8 cellular contexts compared by ENCODE assay signal in the genomic region with DNA sequence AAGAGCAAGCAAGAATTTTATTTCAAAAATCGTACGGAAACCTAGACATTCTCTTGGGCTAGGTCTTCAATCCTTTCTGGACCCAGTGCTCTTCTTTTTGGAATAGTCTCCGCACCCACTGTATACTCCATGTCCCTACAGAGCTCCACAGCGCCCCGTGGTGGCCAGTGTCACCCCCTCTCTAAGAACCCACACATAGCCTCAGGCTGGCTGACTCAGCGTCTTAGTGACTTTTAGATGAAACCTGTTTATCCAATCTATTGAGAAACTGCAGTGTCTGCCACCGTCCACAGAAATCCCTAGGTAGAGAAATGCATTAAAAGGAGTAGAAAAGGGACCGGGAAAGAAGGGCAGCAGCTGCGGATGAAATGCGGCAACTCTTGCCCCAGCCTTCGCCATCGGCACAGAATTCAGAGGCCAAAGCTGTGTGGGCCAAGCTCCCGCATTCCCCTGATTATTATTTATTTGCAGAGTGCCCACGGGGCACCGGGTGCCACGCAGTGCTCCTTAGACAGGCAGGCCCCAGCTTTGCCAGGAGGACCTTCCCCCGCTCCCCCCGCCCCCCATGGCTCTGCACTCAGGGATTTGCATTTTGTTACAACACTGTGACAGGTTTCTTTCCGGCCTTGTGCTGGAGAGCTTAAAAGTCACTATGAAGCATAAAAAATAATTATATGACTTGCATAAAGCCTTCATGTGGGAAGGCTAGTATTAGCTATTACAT.
DNase-seq lines count a peak whose midpoint lies in the region; ATAC-seq and TF ChIP-seq lines count a peak whose summit lies in the region.

No MANE protein-coding gene starts in this region.

- no peaks in the 10 kb centered on the region for H3K36me3 ChIP-seq in HUES64 (ENCODE audit: insufficient read depth, low read length)
- H3K36me3 ChIP-seq in adipocyte (ENCODE audit: control insufficient read depth, insufficient read depth, low read length, severe bottlenecking): peaks cover 35% of the 10 kb centered on the region
- no peaks in the 10 kb centered on the region for H3K36me3 ChIP-seq in prostate gland

- TF ChIP-seq CTCF in prostate gland (IDR thresholded peaks at IDR 0.05): no peak

- H3K9me3 ChIP-seq in HUES64 (ENCODE audit: insufficient read depth, low read depth, low read length) (no peaks in the 10 kb centered on the region), adipocyte (ENCODE audit: control insufficient read depth, low read length) (no peaks in the 10 kb centered on the region), prostate gland (no peaks in the 10 kb centered on the region)

- H3K27me3 ChIP-seq in HUES64 (ENCODE audit: insufficient read depth, low read length) (no peaks in the 10 kb centered on the region), adipocyte (replicated peaks; ENCODE audit: control insufficient read depth, insufficient read depth, low read length) (no peaks in the 10 kb centered on the region), prostate gland (replicated peaks; ENCODE audit: insufficient read depth) (no peaks in the 10 kb centered on the region)

- H3K27ac ChIP-seq in HUES64 (ENCODE audit: low read depth, low read length): no peak overlapping the region
- H3K27ac ChIP-seq in prostate gland: no peak overlapping the region

- H3K4me3 ChIP-seq in HUES64 (ENCODE audit: low read length) (no peak overlapping the region), adipocyte (ENCODE audit: low read length) (no peak overlapping the region), prostate gland (no peak overlapping the region)

- peaks cover 29% of the 10 kb centered on the region for H3K4me1 ChIP-seq in HUES64 (ENCODE audit: insufficient read depth, low read length)
- H3K4me1 ChIP-seq in adipocyte (ENCODE audit: control insufficient read depth, insufficient read depth, low read length): no peaks in the 10 kb centered on the region
- H3K4me1 ChIP-seq in prostate gland (replicated peaks): no peaks in the 10 kb centered on the region

- H3K9ac ChIP-seq in HUES64 (ENCODE audit: low read depth, low read length) (0 out of 2 replicates have a peak overlapping the region, but pooled peaks have one; percentile 9), adipocyte (ENCODE audit: low read length) (no peak overlapping the region)

- TF ChIP-seq POLR2A in prostate gland (IDR thresholded peaks at IDR 0.05): no peak

- intact Hi-C loops in prostate gland (cut with DNase I): no loop called here

- peak; percentile 23 for DNase-seq in DMS 273 (lab: John Stamatoyannopoulos, UW; ENCODE audit: unreplicated experiment)
- no peak for DNase-seq in DMS 273 treated with DMSO at 0.1 percent for 48 hours (lab: John Stamatoyannopoulos, UW)
- peak; percentile 78 for DNase-seq in adipocyte (ENCODE audit: low read depth)
- peak; percentile 41 for DNase-seq in kidney tubule cell (ENCODE audit: low spot score)
- DNase-seq in SKM-1 (lab: John Stamatoyannopoulos, UW; ENCODE audit: unreplicated experiment): no peak
- DNase-seq in prostate gland (ENCODE audit: low spot score): no peak

- ATAC-seq in GM21786 (IDR thresholded peaks at IDR 0.05; ENCODE audit: unreplicated experiment): no peak

- 42% methylated on average over 19 of the region's 19 CpGs for WGBS in HUES64
- 51% methylated on average over 19 of the region's 19 CpGs for WGBS in prostate gland

Comparison
In these comparisons a context has a peak if more than half of its experiments do, and no peak if none do; other contexts are left out.
1. DNase-seq: peak in DMS 273 (single experiment), adipocyte (single experiment) and kidney tubule cell (single experiment); none in DMS 273 treated with DMSO at 0.1 percent for 48 hours (single experiment), SKM-1 (single experiment) and prostate gland (single experiment).